14 cellular contexts compared by ENCODE assay signal in genomic region chr5:34700078-34700452, GRCh38.
"Had no signal": no experiment of that assay in that cellular context is flagged by ENCODE, and none has a peak within 500 bp of the region (broad histone marks: within the 10 kb centered on the region; RNA-seq: fewer than 3 reads in every experiment).

No MANE protein-coding gene starts in this region.

- H2AFZ ChIP-seq: neural progenitor cell had no signal

- H3K4me2 ChIP-seq: neural progenitor cell had no signal

- H3K4me3 Mint-ChIP-seq: activated CD8-positive, alpha-beta memory T cell treated with anti-CD3 and anti-CD28 coated beads, Interleukin-2, amount 10 ng/mL, durations not matched to agents 7 days and 5 days; activated naive CD4-positive, alpha-beta T cell treated with anti-CD3 and anti-CD28 coated beads, Interleukin-2, amount 50 U/mL, for 24 hours; activated T-cell treated with anti-CD3 and anti-CD28 coated beads, Interleukin-2, amount 50 U/mL, for 24 hours; neural progenitor cell had no signal

- H3K36me3 Mint-ChIP-seq: activated CD8-positive, alpha-beta memory T cell treated with anti-CD3 and anti-CD28 coated beads, Interleukin-2, amount 10 ng/mL, durations not matched to agents 7 days and 5 days; activated naive CD4-positive, alpha-beta T cell treated with anti-CD3 and anti-CD28 coated beads, Interleukin-2, amount 50 U/mL, for 24 hours had no signal

- H3K27me3 Mint-ChIP-seq: activated CD8-positive, alpha-beta memory T cell treated with anti-CD3 and anti-CD28 coated beads, Interleukin-2, amount 10 ng/mL, durations not matched to agents 7 days and 5 days; activated naive CD4-positive, alpha-beta T cell treated with anti-CD3 and anti-CD28 coated beads, Interleukin-2, amount 50 U/mL, for 24 hours; activated T-cell treated with anti-CD3 and anti-CD28 coated beads, Interleukin-2, amount 50 U/mL, for 24 hours had no signal

- H3K9ac ChIP-seq: neural progenitor cell had no signal

- H3K27ac ChIP-seq: brain microvascular endothelial cell, neural progenitor cell, pancreas, tibial artery had no signal

- FAIRE-seq: pancreas had no signal

- H3K36me3 ChIP-seq: neural progenitor cell, pancreas, tibial artery had no signal

- H3K9me3 Mint-ChIP-seq: activated naive CD4-positive, alpha-beta T cell treated with anti-CD3 and anti-CD28 coated beads, Interleukin-2, amount 50 U/mL, for 24 hours; activated T-cell treated with anti-CD3 and anti-CD28 coated beads, Interleukin-2, amount 50 U/mL, for 24 hours; neural progenitor cell had no signal

- H3K9me3 ChIP-seq: pancreas, tibial artery had no signal

- H3K27ac Mint-ChIP-seq: activated CD8-positive, alpha-beta memory T cell treated with anti-CD3 and anti-CD28 coated beads, Interleukin-2, amount 10 ng/mL, durations not matched to agents 7 days and 5 days; activated naive CD4-positive, alpha-beta T cell treated with anti-CD3 and anti-CD28 coated beads, Interleukin-2, amount 50 U/mL, for 24 hours; activated T-cell treated with anti-CD3 and anti-CD28 coated beads, Interleukin-2, amount 50 U/mL, for 24 hours; neural progenitor cell had no signal

- DNase-seq: activated CD4-positive, alpha-beta T cell treated with anti-CD3 and anti-CD28 coated beads, Interleukin-2, amount 50 U/mL, for 4 hours; activated CD8-positive, alpha-beta memory T cell treated with anti-CD3 and anti-CD28 coated beads, Interleukin-2, amount 10 ng/mL, durations not matched to agents 7 days and 5 days; activated effector memory CD4-positive, alpha-beta T cell treated with Interleukin-2 at 50 U/mL for 16 hours; activated T-cell treated with anti-CD3 and anti-CD28 coated beads, Interleukin-2, amount 50 U/mL, for 24 hours; amniotic stem cell; brain microvascular endothelial cell; left ventricle myocardium superior; T-helper 2 cell; tibial artery had no signal

- H3K27me3 ChIP-seq: brain microvascular endothelial cell, neural progenitor cell, pancreas, tibial artery had no signal

- ATAC-seq: activated CD4-positive, CD25-positive, alpha-beta regulatory T cell treated with anti-CD3 and anti-CD28 coated beads, Interleukin-2, amount 50 U/mL, for 24 hours; activated CD8-positive, alpha-beta memory T cell treated with anti-CD3 and anti-CD28 coated beads, Interleukin-2, amount 10 ng/mL, durations not matched to agents 7 days and 5 days; left ventricle myocardium superior had no signal

- H3K4me3 ChIP-seq: neural progenitor cell, pancreas, skin epidermis, tibial artery had no signal
